21 cellular contexts compared by ENCODE assay signal in the genomic region with DNA sequence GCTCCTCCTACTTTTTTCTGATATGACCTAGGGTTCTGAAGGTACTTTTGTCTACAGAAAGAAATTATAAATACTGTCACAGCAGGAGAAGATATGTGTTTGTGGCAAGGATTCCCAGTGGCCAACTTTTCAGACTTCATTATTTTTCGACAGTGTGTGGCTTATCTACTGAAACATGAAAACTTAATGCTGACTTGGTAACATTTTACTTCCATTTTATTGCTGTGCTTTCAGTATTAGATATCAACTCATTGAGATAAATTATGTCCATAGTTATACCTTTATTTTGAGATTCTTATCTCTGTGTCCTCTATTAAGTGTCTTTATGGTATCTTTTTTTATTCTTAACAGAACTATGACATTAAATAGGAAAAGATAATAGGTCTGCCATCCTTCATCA.
"Had no signal": no experiment of that assay in that cellular context is flagged by ENCODE, and none has a peak within 500 bp of the region (broad histone marks: within the 10 kb centered on the region; RNA-seq: fewer than 3 reads in every experiment).

No MANE protein-coding gene starts in this region.

- H3K4me1 Mint-ChIP-seq: naive B cell had no signal

- H3K36me3 ChIP-seq: heart left ventricle, stomach, thoracic aorta, transverse colon had no signal

- H3K4me1 ChIP-seq: heart left ventricle, stomach, transverse colon had no signal

- DNase-seq: cortex of kidney; dorsolateral prefrontal cortex; effector CD8-positive, alpha-beta T cell; heart left ventricle; hippocampal formation; kidney glomerular epithelial cell; mesendoderm; naive B cell; posterior cingulate gyrus; small intestine; stimulated activated CD4-positive, alpha-beta T cell treated with anti-CD3 and anti-CD28 coated beads, Interleukin-12 subunit alpha, Interleukin-12 subunit beta, amount 100 ng/mL, for 4 hours; stimulated activated naive CD4-positive, alpha-beta T cell; stomach; substantia nigra; transverse colon had no signal

- H3K36me3 Mint-ChIP-seq: naive B cell had no signal

- H3K27ac ChIP-seq: heart left ventricle, stomach, thoracic aorta, transverse colon had no signal

- FAIRE-seq: endometrium, frontal cortex, islet of Langerhans, small intestine had no signal

- H3K9me3 ChIP-seq: heart left ventricle, stomach, thoracic aorta, transverse colon had no signal

- H3K27me3 ChIP-seq: dorsolateral prefrontal cortex, heart left ventricle, stomach, transverse colon had no signal

- ATAC-seq: esophagus mucosa, heart left ventricle had no signal

- H3K4me3 Mint-ChIP-seq: naive B cell, neural crest cell had no signal

- H3K27me3 Mint-ChIP-seq: naive B cell had no signal

- H3K9me3 Mint-ChIP-seq: naive B cell, neural crest cell had no signal

- H3K4me3 ChIP-seq: dorsolateral prefrontal cortex, heart left ventricle, stomach, thoracic aorta, transverse colon had no signal
